10 cellular contexts compared by ENCODE assay signal in genomic region chr7:130421685-130422084, GRCh38. TPM values are rescaled to one million over a fixed set of nuclear protein-coding genes. Genes with fewer than 3 reads are reported as not detected.
DNase-seq lines count a peak whose midpoint lies in the region; ATAC-seq and TF ChIP-seq lines count a peak whose summit lies in the region.
"Had no signal": no experiment of that assay in that cellular context is flagged by ENCODE, and none has a peak within 500 bp of the region (broad histone marks: within the 10 kb centered on the region; RNA-seq: fewer than 3 reads in every experiment).

No MANE protein-coding gene starts in this region.

- H3K36me3 Mint-ChIP-seq in MCF 10A (ENCODE audit: insufficient read depth, unreplicated experiment): no peaks in the 10 kb centered on the region
- H3K36me3 Mint-ChIP-seq in type B pancreatic cell: peaks cover 14% of the 10 kb centered on the region

- H3K9ac ChIP-seq in PC-3 (ENCODE audit: low read length): no peak overlapping the region

- TF ChIP-seq POLR2A in breast epithelium (IDR thresholded peaks at IDR 0.05): no peak

- H3K9me3 ChIP-seq in breast epithelium (no peaks in the 10 kb centered on the region), PC-3 (ENCODE audit: low read length) (no peaks in the 10 kb centered on the region)

- peaks cover 0 to 7% of the 10 kb centered on the region in 2 donors for H3K4me1 ChIP-seq in breast epithelium
- peaks cover 33% of the 10 kb centered on the region for H3K4me1 ChIP-seq in PC-3 (ENCODE audit: insufficient read depth, low read length)

- no peaks in the 10 kb centered on the region for H3K27me3 ChIP-seq in breast epithelium
- no peaks in the 10 kb centered on the region for H3K27me3 ChIP-seq in PC-3 (ENCODE audit: low read length)

- H3K9me2 ChIP-seq in PC-3 (replicated peaks; ENCODE audit: low read length): no peaks in the 10 kb centered on the region

- TF ChIP-seq CTCF in MCF 10A (IDR thresholded peaks at IDR 0.05; ENCODE audit: unreplicated experiment) (no peak), breast epithelium (IDR thresholded peaks at IDR 0.05) (no peak), PC-3 (conservative IDR thresholded peaks at IDR 0.05; ENCODE audit: low read depth, low read length) (no peak), fibroblast of mammary gland (conservative IDR thresholded peaks at IDR 0.05; ENCODE audit: control insufficient read depth, insufficient read depth, low read depth, low read length) (no peak), type B pancreatic cell (conservative IDR thresholded peaks at IDR 0.05) (no peak)

- H3F3A ChIP-seq in PC-3 (ENCODE audit: low read length, unreplicated experiment): no peaks in the 10 kb centered on the region

- H3K79me2 ChIP-seq in PC-3 (ENCODE audit: low read length): no peaks in the 10 kb centered on the region

- POLR2A ChIA-PET in MCF 10A (lab: Yijun Ruan, JAX) (interaction anchor here (1.1 to 1.4 kb wide), 2 partner anchors 19 to 217 kb away, joined by 3 read pairs; partner anchors contain the start of genes CEP41 and TMEM209), PC-3 (lab: Charles Lee; ENCODE audit: unreplicated experiment) (no interaction called here), HEK293T (lab: Yijun Ruan, JAX) (interaction anchor here (0.6 kb wide), 1 partner anchor 217 kb away, joined by 3 read pairs; no protein-coding TSS in a partner anchor)

- H3K27ac Mint-ChIP-seq in MCF 10A (ENCODE audit: low read depth, unreplicated experiment) (no peak overlapping the region), type B pancreatic cell (peak overlapping the region; percentile 0)
- H3K27ac Mint-ChIP-seq: memory B cell had no signal

- CTCF ChIA-PET in MCF 10A (lab: Yijun Ruan, JAX) (no interaction called here), PC-3 (lab: Charles Lee) (no interaction called here), HEK293T (lab: Yijun Ruan, JAX) (no interaction called here)

- H3K9me3 Mint-ChIP-seq in MCF 10A (ENCODE audit: unreplicated experiment) (no peaks in the 10 kb centered on the region), type B pancreatic cell (no peaks in the 10 kb centered on the region)
- H3K9me3 Mint-ChIP-seq: memory B cell had no signal

- H3K4me1 Mint-ChIP-seq in MCF 10A (ENCODE audit: insufficient read depth, unreplicated experiment) (peaks cover 28% of the 10 kb centered on the region), type B pancreatic cell (ENCODE audit: unreplicated experiment) (peaks cover 58% of the 10 kb centered on the region)
- H3K4me1 Mint-ChIP-seq: memory B cell had no signal

- no peaks in the 10 kb centered on the region for H4K20me1 ChIP-seq in PC-3 (ENCODE audit: low read length)

- ATAC-seq in PC-3 (peak; percentile 42), HG02970 (IDR thresholded peaks at IDR 0.05; ENCODE audit: low FRiP score, unreplicated experiment) (no peak)

- H3K36me3 ChIP-seq in breast epithelium (no peaks in the 10 kb centered on the region), PC-3 (ENCODE audit: low read depth, low read length) (no peaks in the 10 kb centered on the region; the same call in 1 of the 2 replicates)

- BruUV-seq in MCF 10A (replicated peaks; lab: Mats Ljungman, UMichigan): no TSS peak
- no TSS peak for BruUV-seq in PC-3 (replicated peaks; lab: Mats Ljungman, UMichigan)

- DNase-seq in MCF 10A (ENCODE audit: unreplicated experiment) (peak; percentile 8), breast epithelium (ENCODE audit: low spot score in 2 of 2) (no peak), PC-3 (no peak), fibroblast of mammary gland (ENCODE audit: low read depth) (peak; percentile 45), type B pancreatic cell (ENCODE audit: extremely low spot score, unreplicated experiment) (no peak), HEK293T (ENCODE audit: extremely low spot score) (no peak), AML-193 (lab: John Stamatoyannopoulos, UW) (no peak)
- DNase-seq: GOT3 had no signal

- intact Hi-C loops in MCF 10A (cut with micrococcal nuclease): no loop called here
- intact Hi-C loops in breast epithelium (cut with DNase I; ENCODE audit: low total_unique reads): no loop called here
- intact Hi-C loops in PC-3 (cut with micrococcal nuclease): loop anchor here (1.0 to 10.0 kb wide), 6 partner anchors 20 to 347 kb away; partner anchors contain the start of genes CEP41 and KLHDC10

- H3K4me3 Mint-ChIP-seq in MCF 10A (ENCODE audit: unreplicated experiment) (no peak overlapping the region), type B pancreatic cell (no peak overlapping the region)
- H3K4me3 Mint-ChIP-seq: memory B cell had no signal

- no peaks in the 10 kb centered on the region for H3K27me3 Mint-ChIP-seq in MCF 10A (ENCODE audit: insufficient read depth, unreplicated experiment)
- no peaks in the 10 kb centered on the region for H3K27me3 Mint-ChIP-seq in type B pancreatic cell
- H3K27me3 Mint-ChIP-seq: memory B cell had no signal

- no peak overlapping the region for H3K4me2 ChIP-seq in PC-3 (ENCODE audit: low read length)

- no peak overlapping the region for H2AFZ ChIP-seq in PC-3 (ENCODE audit: low read length)

- peak overlapping the region in 1 of 2 donors; percentile 4 for H3K27ac ChIP-seq in breast epithelium
- H3K27ac ChIP-seq in PC-3 (ENCODE audit: low read length): peak overlapping the region; percentile 63

- H3K4me3 ChIP-seq in breast epithelium (no peak overlapping the region), PC-3 (ENCODE audit: low read length) (no peak overlapping the region), fibroblast of mammary gland (ENCODE audit: control insufficient read depth, low read depth, low read length) (no peak overlapping the region)

TF ChIP-seq in HEK293T, 16 proteins besides CTCF, POLR2A, EP300 and RAD21:
- TF ChIP-seq FOXA1 (IDR thresholded peaks at IDR 0.05): no peak
- TF ChIP-seq FOXK2 (IDR thresholded peaks at IDR 0.05): no peak
- no peak for TF ChIP-seq ARNT (IDR thresholded peaks at IDR 0.05)
- TF ChIP-seq SUZ12 (IDR thresholded peaks at IDR 0.05): no peak
- TF ChIP-seq ZNF384 (IDR thresholded peaks at IDR 0.05): no peak
- no peak for TF ChIP-seq SP1 (IDR thresholded peaks at IDR 0.05)
- no peak for TF ChIP-seq NFRKB (IDR thresholded peaks at IDR 0.05)
- no peak for TF ChIP-seq LEF1 (IDR thresholded peaks at IDR 0.05; ENCODE audit: borderline replicate concordance)
- no peak for TF ChIP-seq TARDBP (IDR thresholded peaks at IDR 0.05)
- no peak for TF ChIP-seq FOXM1 (IDR thresholded peaks at IDR 0.05; ENCODE audit: borderline replicate concordance)
TF ChIP-seq in HEK293T: peak in this region for 0.

RNA-seq across cellular contexts. Expression of gene CEP41, which starts 19.1 kb away (rescaled TPM):
- 14.0 and 15.8 TPM in 2 replicates for total RNA-seq in MCF 10A (2022)
- 1 to 10 TPM; 5.9 to 8.9 (median 7.0) TPM for total RNA-seq in breast epithelium
- 10.4 and 10.7 TPM in 2 replicates for total RNA-seq in PC-3 (2014; rRNA removed)
- 20.1 and 33.0 TPM in 2 replicates for total RNA-seq in type B pancreatic cell (ENCODE audit: low replicate concordance)

RNA-seq across cellular contexts. Expression of gene CPA1, which starts 41.4 kb away (rescaled TPM):
- total RNA-seq in MCF 10A (2022) (not detected in 2 replicates), breast epithelium (under 1 TPM in 2 of 3 donors, not detected in 1; 0.73 to 0.96 TPM), PC-3 (2014; rRNA removed) (not detected in 2 replicates), type B pancreatic cell (ENCODE audit: low replicate concordance) (0.41 TPM in 1 of 2 replicates, not detected in the other)

Comparison
In these comparisons a context has a peak if more than half of its experiments do, and no peak if none do; other contexts are left out.
1. DNase-seq: peak in MCF 10A (single experiment) and fibroblast of mammary gland (single experiment); none in breast epithelium (0 of 2), PC-3 (single experiment), type B pancreatic cell (single experiment), HEK293T (single experiment) and AML-193 (0 of 2).